In genomic region chr5:150490296-150490669, GRCh38 we compare ENCODE assay signal across 11 cellular contexts. TPM values are rescaled to one million over a fixed set of nuclear protein-coding genes. Genes with fewer than 3 reads are reported as not detected.
DNase-seq lines count a peak whose midpoint lies in the region; ATAC-seq and TF ChIP-seq lines count a peak whose summit lies in the region.
"Had no signal": no experiment of that assay in that cellular context is flagged by ENCODE, and none has a peak within 500 bp of the region (broad histone marks: within the 10 kb centered on the region; RNA-seq: fewer than 3 reads in every experiment).

No MANE protein-coding gene starts in this region.

- no CpG with 5 or more reads among the region's 2 CpGs for WGBS in mesendoderm (ENCODE audit: extremely low coverage, insufficient coverage, low lambda C conversion rate)
- WGBS in thyroid gland, 2 donors: 73 to 86% methylated on average over 2 of the region's 2 CpGs

- no peak overlapping the region for H3K23ac ChIP-seq in mesendoderm (ENCODE audit: low read length)

- no peak overlapping the region for H4K5ac ChIP-seq in mesendoderm (ENCODE audit: low read length)

- TF ChIP-seq CTCF in HL-60 (IDR thresholded peaks at IDR 0.05; ENCODE audit: insufficient read depth, low read length): no peak
- no peak for TF ChIP-seq CTCF in thyroid gland (IDR thresholded peaks at IDR 0.05)
- TF ChIP-seq CTCF in foreskin fibroblast (IDR thresholded peaks at IDR 0.05; ENCODE audit: low read depth, low read length): no peak

- H3K79me1 ChIP-seq in mesendoderm (ENCODE audit: low read length): peaks cover 19% of the 10 kb centered on the region

- no peak for DNase-seq in HL-60 (ENCODE audit: low read depth in 1 of 2, low spot score in 1 of 2)
- no peak for DNase-seq in caudate nucleus (lab: John Stamatoyannopoulos, UW)
- no peak for DNase-seq in mesendoderm
- DNase-seq in thyroid gland: no peak
- no peak for DNase-seq in NCI-H1048 (lab: John Stamatoyannopoulos, UW)
- no peak for DNase-seq in glomerular visceral epithelial cell (ENCODE audit: extremely low spot score)
- DNase-seq in foreskin fibroblast: no peak
- DNase-seq: activated naive CD4-positive, alpha-beta T cell treated with Interleukin-2 at 50 U/mL for 16 hours; DND-41 had no signal

- TF ChIP-seq POLR2A in thyroid gland (IDR thresholded peaks at IDR 0.05): no peak

- no peak overlapping the region for H3K4ac ChIP-seq in mesendoderm (ENCODE audit: low read depth, low read length)

- peak overlapping the region; percentile 21 for H3K18ac ChIP-seq in mesendoderm (ENCODE audit: low read length)

- no peak overlapping the region for H2BK5ac ChIP-seq in mesendoderm (ENCODE audit: low read length)

- no peak overlapping the region for H3K4me2 ChIP-seq in mesendoderm (ENCODE audit: low read length)

- H2BK15ac ChIP-seq in mesendoderm (replicated peaks; ENCODE audit: low read depth): no peak overlapping the region

- ATAC-seq in HG02763 (IDR thresholded peaks at IDR 0.05; ENCODE audit: unreplicated experiment): no peak
- ATAC-seq: esophagus mucosa had no signal

- H3K56ac ChIP-seq in mesendoderm (ENCODE audit: low read length): peak overlapping the region; percentile 44

- H2BK120ac ChIP-seq in mesendoderm (ENCODE audit: low read depth, low read length): no peak overlapping the region

- no peaks in the 10 kb centered on the region for H3K27me3 ChIP-seq in HL-60 (ENCODE audit: insufficient read depth, poor library complexity, severe bottlenecking)
- no peaks in the 10 kb centered on the region for H3K27me3 ChIP-seq in mesendoderm (ENCODE audit: insufficient read depth, low read length, poor library complexity)
- H3K27me3 ChIP-seq in thyroid gland: no peaks in the 10 kb centered on the region

- H3K9ac ChIP-seq in mesendoderm (ENCODE audit: low read length): peak overlapping the region; percentile 16

- intact Hi-C loops in thyroid gland (cut with DNase I): no loop called here

- H3K4me3 ChIP-seq in HL-60 (replicated peaks; ENCODE audit: insufficient read depth, low read length) (peak overlapping the region; percentile 2; the same call in 1 of the 2 replicates), mesendoderm (ENCODE audit: low read length) (no peak overlapping the region), thyroid gland (replicated peaks in 1 of 3) (no peak overlapping the region), foreskin fibroblast (ENCODE audit: low read depth in 1 of 2, low read length in 2 of 2) (no peak overlapping the region)

- no peaks in the 10 kb centered on the region for H3K9me3 ChIP-seq in thyroid gland

- H3K4me1 ChIP-seq in mesendoderm (ENCODE audit: control insufficient read depth, low read depth, low read length) (peaks cover 30% of the 10 kb centered on the region), thyroid gland (peaks cover 58 to 62% of the 10 kb centered on the region in 2 donors)

- H3K36me3 ChIP-seq in mesendoderm (ENCODE audit: control insufficient read depth, insufficient read depth, low read length) (no peaks in the 10 kb centered on the region), thyroid gland (no peaks in the 10 kb centered on the region)

- no peak overlapping the region for H4K8ac ChIP-seq in mesendoderm (ENCODE audit: low read depth, low read length)

- no peak overlapping the region for H2AK5ac ChIP-seq in mesendoderm (ENCODE audit: low read length)

- peak overlapping the region; percentile 91 for H3K27ac ChIP-seq in HL-60 (replicated peaks)
- peak overlapping the region; percentile 94 for H3K27ac ChIP-seq in caudate nucleus (ENCODE audit: low read depth, low read length)
- peak overlapping the region; percentile 9 for H3K27ac ChIP-seq in mesendoderm (ENCODE audit: low read depth, low read length)
- H3K27ac ChIP-seq in thyroid gland: peak overlapping the region; percentile 92 to 96 (median 95)

- H3K79me2 ChIP-seq in mesendoderm (ENCODE audit: control insufficient read depth, insufficient read depth, low read length): peaks cover 69% of the 10 kb centered on the region

RNA-seq across cellular contexts. Expression of gene NDST1, which starts 17.6 kb away (rescaled TPM):
- polyA plus RNA-seq in mesendoderm (2013, experiment 1 of 2): 36.0 TPM
- 34.9 TPM for polyA plus RNA-seq in mesendoderm (2013, experiment 2 of 2)
- total RNA-seq in thyroid gland: 100 to 1,000 TPM in 2 of 4 donors, 10 to 100 TPM in 2; 84.9 to 171 (median 113) TPM

RNA-seq across cellular contexts. Expression of gene RPS14, which starts 40.7 kb away (rescaled TPM):
- 4,258 TPM for polyA plus RNA-seq in mesendoderm (2013, experiment 1 of 2)
- polyA plus RNA-seq in mesendoderm (2013, experiment 2 of 2): 4,342 TPM
- total RNA-seq in thyroid gland: 1,000 to 10,000 TPM; 2,017 to 5,540 (median 2,786) TPM

Comparison
In these comparisons a context has a peak if more than half of its experiments do, and no peak if none do; other contexts are left out.
1. H3K27ac ChIP-seq: peak in every context shown above with its lines; median percentile 95 in thyroid gland; 94 in caudate nucleus; 91 in HL-60; 9 in mesendoderm.